27 cellular contexts compared by ENCODE assay signal in genomic region chr16:23634461-23635036, GRCh38.
"Had no signal": no experiment of that assay in that cellular context is flagged by ENCODE, and none has a peak within 500 bp of the region (broad histone marks: within the 10 kb centered on the region; RNA-seq: fewer than 3 reads in every experiment).

No MANE protein-coding gene starts in this region.

- DNase-seq: naive thymus-derived CD4-positive, alpha-beta T cell; natural killer cell; occipital lobe; ovary; posterior cingulate gyrus; psoas muscle; right cardiac atrium; spleen; stimulated activated CD4-positive, alpha-beta T cell treated with anti-CD3 and anti-CD28 coated beads, Interleukin-12 subunit alpha, Interleukin-12 subunit beta, amount 100 ng/mL, for 4 hours; stimulated activated CD4-positive, alpha-beta T cell treated with anti-CD3 and anti-CD28 coated beads, Interleukin-1b, Interleukin-23, amount 100 ng/mL, for 48 hours; stimulated activated CD4-positive, alpha-beta T cell treated with anti-CD3 and anti-CD28 coated beads, Interleukin-4, amount 100 ng/mL, for 24 hours; stimulated activated naive B cell treated with anti-CD40 and anti-IgM and Interleukin-4, amounts not matched to agents 10 μg/mL and 1 μg/mL and 100 μg/mL, for 72 hours; stimulated activated naive CD4-positive, alpha-beta T cell treated with Interleukin-2 at 50 U/mL for 16 hours; stomach; thyroid gland; trophoblast cell; upper lobe of left lung had no signal

- FAIRE-seq: urothelium cell line had no signal

- H3K27ac ChIP-seq: neural progenitor cell, ovary, parathyroid adenoma, psoas muscle, skin epidermis, spleen, stomach, thoracic aorta, thyroid gland, tibial nerve, upper lobe of left lung, vagina had no signal

- H3K4me3 ChIP-seq: neural progenitor cell, ovary, psoas muscle, skin epidermis, smooth muscle cell, spleen, stomach, thoracic aorta, thyroid gland, tibial nerve, upper lobe of left lung, vagina had no signal

- H3K4me1 ChIP-seq: neural progenitor cell, parathyroid adenoma, psoas muscle, thyroid gland had no signal

- H3K27me3 ChIP-seq: neural progenitor cell, ovary, spleen, stomach, thyroid gland, tibial nerve, upper lobe of left lung, vagina had no signal

- ATAC-seq: naive thymus-derived CD4-positive, alpha-beta T cell; natural killer cell; psoas muscle; right cardiac atrium; sciatic nerve; stimulated activated effector memory CD8-positive, alpha-beta T cell treated with anti-CD3 and anti-CD28 coated beads, Interleukin-12 subunit alpha, Interleukin-12 subunit beta, amount 100 ng/mL, for 72 hours; stimulated activated naive B cell treated with anti-CD40 and anti-IgM and Interleukin-4, amounts not matched to agents 10 μg/mL and 1 μg/mL and 100 μg/mL, for 72 hours had no signal

- H3K4me2 ChIP-seq: neural progenitor cell, smooth muscle cell had no signal

- H3K9me3 ChIP-seq: ovary, psoas muscle, spleen, stomach, thoracic aorta, thyroid gland, tibial nerve, upper lobe of left lung, vagina had no signal

- H3K9ac ChIP-seq: neural progenitor cell, parathyroid adenoma had no signal

- H2AFZ ChIP-seq: neural progenitor cell, parathyroid adenoma had no signal

- H3K36me3 ChIP-seq: neural progenitor cell, ovary had no signal

- H3K79me2 ChIP-seq: parathyroid adenoma had no signal
